8 cellular contexts compared by ENCODE assay signal in the genomic region with DNA sequence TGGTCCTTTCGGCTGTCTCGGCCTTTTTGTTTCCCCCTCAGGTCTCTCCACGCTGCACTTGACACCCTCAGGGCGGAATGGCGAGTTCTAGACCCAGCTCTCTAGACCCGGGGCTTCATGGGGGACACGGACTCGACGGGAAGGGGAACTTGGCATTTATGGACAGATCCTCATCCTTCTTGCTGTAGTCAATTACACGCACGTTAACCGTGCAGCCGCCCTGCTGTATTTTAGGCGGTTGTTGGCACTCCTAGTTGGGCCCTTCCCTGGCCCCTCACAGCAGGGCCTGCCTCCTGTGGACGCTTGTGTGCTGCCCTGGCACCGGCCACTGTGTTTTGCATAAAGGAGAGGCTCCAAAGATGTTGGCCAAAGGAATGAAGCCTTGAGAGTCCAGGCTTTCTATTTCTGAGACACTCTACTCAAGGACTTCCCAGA. TPM values are rescaled to one million over a fixed set of nuclear protein-coding genes. Genes with fewer than 3 reads are reported as not detected.
A peak's percentile ranks its signal among the peaks of the same experiment; 100 is the strongest.
DNase-seq lines count a peak whose midpoint lies in the region; ATAC-seq and TF ChIP-seq lines count a peak whose summit lies in the region.

No MANE protein-coding gene starts in this region.

- H3K4me3 Mint-ChIP-seq in activated T-cell treated with anti-CD3 and anti-CD28 coated beads, Interleukin-2, amount 50 U/mL, for 72 hours = peak overlapping the region; percentile 73 to 77

- H3K27me3 Mint-ChIP-seq in activated T-cell treated with anti-CD3 and anti-CD28 coated beads, Interleukin-2, amount 50 U/mL, for 72 hours (ENCODE audit: low read depth) = no peaks in the 10 kb centered on the region

- H3K4me1 ChIP-seq in HUES48 (ENCODE audit: control insufficient read depth, insufficient read depth, low read length) (peaks cover 11% of the 10 kb centered on the region), neutrophil (ENCODE audit: control insufficient read depth in 1 of 2, insufficient read depth in 1 of 2, low read depth in 1 of 2, low read length in 1 of 2) (peaks cover 13 to 20% of the 10 kb centered on the region in 2 experiments)

- ATAC-seq in activated T-cell treated with anti-CD3 and anti-CD28 coated beads, Interleukin-2, amount 50 U/mL, for 72 hours (replicated peaks in 1 of 2) = no peak
- ATAC-seq in HG02938 (IDR thresholded peaks at IDR 0.05; ENCODE audit: unreplicated experiment) = no peak

- H3K27ac ChIP-seq in HUES48 (ENCODE audit: low read depth, low read length) (no peak overlapping the region), neutrophil (no peak overlapping the region)

- DNase-seq in GM10248 (ENCODE audit: extremely low spot score) (peak; percentile 38), foreskin melanocyte (peak; percentile 21), NCI-H187 (lab: John Stamatoyannopoulos, UW) (no peak), NCI-H128 (lab: John Stamatoyannopoulos, UW; ENCODE audit: unreplicated experiment) (no peak)
- no peak for DNase-seq in activated T-cell treated with anti-CD3 and anti-CD28 coated beads, Interleukin-2, amount 50 U/mL, for 72 hours

- peak overlapping the region; percentile 70 for H3K4me3 ChIP-seq in HUES48 (ENCODE audit: low read depth, low read length)
- peak overlapping the region; percentile 52 to 61 for H3K4me3 ChIP-seq in neutrophil (ENCODE audit: low read depth in 1 of 2, low read length in 1 of 2)

- CTCF ChIA-PET in GM10248 (lab: Yijun Ruan, JAX) = no interaction called here

- peaks cover 6% of the 10 kb centered on the region for H3K27me3 ChIP-seq in HUES48 (ENCODE audit: control insufficient read depth, insufficient read depth, low read length)
- peaks cover 55% of the 10 kb centered on the region for H3K27me3 ChIP-seq in neutrophil

- H3K9me3 ChIP-seq in HUES48 (ENCODE audit: control insufficient read depth, insufficient read depth, low read length) (no peaks in the 10 kb centered on the region), neutrophil (no peaks in the 10 kb centered on the region)

- H3K36me3 ChIP-seq in HUES48 (ENCODE audit: control insufficient read depth, insufficient read depth, low read length) (peaks cover 6% of the 10 kb centered on the region), neutrophil (no peaks in the 10 kb centered on the region)

- no peak for TF ChIP-seq CTCF in GM10248 (IDR thresholded peaks at IDR 0.05; ENCODE audit: control extremely low read depth, extremely low read depth, low read depth, missing control alignments)
- TF ChIP-seq CTCF in neutrophil (IDR thresholded peaks at IDR 0.05) = no peak

- H3K9me3 Mint-ChIP-seq in activated T-cell treated with anti-CD3 and anti-CD28 coated beads, Interleukin-2, amount 50 U/mL, for 72 hours = peaks cover 0 to 1% of the 10 kb centered on the region in 2 donors

- peaks cover 4 to 18% of the 10 kb centered on the region in 2 donors for H3K36me3 Mint-ChIP-seq in activated T-cell treated with anti-CD3 and anti-CD28 coated beads, Interleukin-2, amount 50 U/mL, for 72 hours (ENCODE audit: insufficient read depth in 2 of 2)

- H3K27ac Mint-ChIP-seq in activated T-cell treated with anti-CD3 and anti-CD28 coated beads, Interleukin-2, amount 50 U/mL, for 72 hours = peak overlapping the region; percentile 68

- H3K9ac ChIP-seq in HUES48 (ENCODE audit: low read depth, low read length) = peak overlapping the region; percentile 12; the same call in 1 of the 2 replicates

- H3K4me1 Mint-ChIP-seq in activated T-cell treated with anti-CD3 and anti-CD28 coated beads, Interleukin-2, amount 50 U/mL, for 72 hours (ENCODE audit: low read depth) = peaks cover 29% of the 10 kb centered on the region

- POLR2A ChIA-PET in GM10248 (lab: Yijun Ruan, JAX) = no interaction called here

RNA-seq across cellular contexts. Expression of a gene that starts 0.6 kb away (rescaled TPM):
- total RNA-seq in activated T-cell treated with anti-CD3 and anti-CD28 coated beads, Interleukin-2, amount 50 U/mL, for 72 hours = 10 to 100 TPM; 33.8 to 35.0 TPM

Comparison
In these comparisons a context has a peak if more than half of its experiments do, and no peak if none do; other contexts are left out.
1. DNase-seq: peak in GM10248 (single experiment) and foreskin melanocyte (single experiment); none in activated T-cell treated with anti-CD3 and anti-CD28 coated beads, Interleukin-2, amount 50 U/mL, for 72 hours (0 of 2), NCI-H187 (0 of 2) and NCI-H128 (single experiment).